8 cellular contexts compared by ENCODE assay signal in genomic region chr17:11047228-11047627, GRCh38.
"Had no signal": no experiment of that assay in that cellular context is flagged by ENCODE, and none has a peak within 500 bp of the region (broad histone marks: within the 10 kb centered on the region; RNA-seq: fewer than 3 reads in every experiment).

No MANE protein-coding gene starts in this region.

- FAIRE-seq: HTR-8/SVneo, K562 had no signal

- H3K27ac ChIP-seq: GM23248 had no signal

- ATAC-seq: K562 had no signal

- H3K4me1 ChIP-seq: HAP-1 had no signal

- H3K9me3 ChIP-seq: HAP-1 had no signal

- H3K4me3 ChIP-seq: GM23248, HAP-1, K562 had no signal

- DNase-seq: GM23248, GOT3, H7, IMR-90, KG1 had no signal
